Comparison of ENCODE assay signal across 12 cellular contexts in the genomic region with DNA sequence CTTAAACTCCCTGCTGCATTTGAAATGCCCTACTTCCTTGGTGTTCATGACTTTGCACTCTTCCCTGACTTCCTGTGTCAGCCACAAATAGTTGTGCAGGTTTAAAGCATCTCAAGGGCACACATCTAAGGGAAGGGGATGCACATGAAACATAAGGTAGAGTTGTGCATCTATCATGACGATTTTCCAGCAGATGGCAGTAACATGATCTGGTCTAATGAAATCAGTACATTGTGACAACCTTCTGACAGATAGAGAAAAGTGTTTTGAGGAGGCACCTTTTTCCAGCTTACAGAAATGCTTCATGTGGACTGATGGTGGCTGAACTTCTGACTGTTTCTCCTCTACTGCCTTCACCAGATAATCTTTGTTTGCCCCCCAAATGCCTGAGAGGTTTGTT.
DNase-seq lines count a peak whose midpoint lies in the region; ATAC-seq, FAIRE-seq and TF ChIP-seq lines count a peak whose summit lies in the region.
"Had no signal": no experiment of that assay in that cellular context is flagged by ENCODE, and none has a peak within 500 bp of the region (broad histone marks: within the 10 kb centered on the region; RNA-seq: fewer than 3 reads in every experiment).

No MANE protein-coding gene starts in this region.

- H2AFZ ChIP-seq in PC-9, result no peak overlapping the region

- no peak for TF ChIP-seq EP300 in upper lobe of left lung (IDR thresholded peaks at IDR 0.05)

- H3K4me1 ChIP-seq in PC-9 (replicated peaks; ENCODE audit: insufficient read depth) (no peaks in the 10 kb centered on the region), upper lobe of left lung (no peaks in the 10 kb centered on the region)
- H3K4me1 ChIP-seq: Caco-2, thyroid gland had no signal

- peak; percentile 22; the same call in 1 of the 2 replicates for TF ChIP-seq CTCF in PC-9 (conservative IDR thresholded peaks at IDR 0.05)
- peak; percentile 53 for TF ChIP-seq CTCF in fibroblast of pulmonary artery (IDR thresholded peaks at IDR 0.05; ENCODE audit: low read length, missing control alignments)
- peak in 1 of 6 experiments; percentile 13 for TF ChIP-seq CTCF in upper lobe of left lung (IDR thresholded peaks at IDR 0.05)

- H3K4me3 ChIP-seq in PC-9 (no peak overlapping the region), fibroblast of pulmonary artery (replicated peaks; ENCODE audit: low read depth, low read length) (no peak overlapping the region), upper lobe of left lung (no peak overlapping the region)
- H3K4me3 ChIP-seq: skin epidermis, thyroid gland had no signal

- POLR2A ChIA-PET in PC-9 (lab: Charles Lee; ENCODE audit: unreplicated experiment), result no interaction called here

- H3F3A ChIP-seq in PC-9 (ENCODE audit: insufficient read depth, low read depth), result no peaks in the 10 kb centered on the region

- CTCF ChIA-PET in PC-9 (lab: Charles Lee), result no interaction called here

- ATAC-seq in upper lobe of left lung (ENCODE audit: low FRiP score in 2 of 2) (no peak), GM18858 (IDR thresholded peaks at IDR 0.05; ENCODE audit: unreplicated experiment) (no peak)
- ATAC-seq: activated naive CD4-positive, alpha-beta T cell treated with anti-CD3 and anti-CD28 coated beads, Interleukin-2, amount 50 U/mL, for 72 hours had no signal

- no TSS peak for BruUV-seq in PC-9 (replicated peaks; lab: Mats Ljungman, UMichigan)

- intact Hi-C loops in PC-9 (cut with micrococcal nuclease; ENCODE audit: unreplicated experiment), result loop anchor here (1.0 kb wide), 1 partner anchor 85 kb away; no protein-coding TSS in a partner anchor

- H3K79me2 ChIP-seq in PC-9 (ENCODE audit: low read depth), result no peaks in the 10 kb centered on the region

- 9 to 14% methylated on average over 1 of the region's 1 CpG for WGBS in upper lobe of left lung, 2 donors

- H3K27me3 ChIP-seq in PC-9 (ENCODE audit: insufficient read depth, low read depth) (no peaks in the 10 kb centered on the region), upper lobe of left lung (no peaks in the 10 kb centered on the region)
- H3K27me3 ChIP-seq: thyroid gland had no signal

- H3K27ac ChIP-seq in PC-9 (no peak overlapping the region), upper lobe of left lung (no peak overlapping the region)
- H3K27ac ChIP-seq: skin epidermis, thyroid gland had no signal

- FAIRE-seq in H54 (lab: Jason Lieb, UNC), result peak; percentile 82

- no peaks in the 10 kb centered on the region for H3K9me2 ChIP-seq in PC-9 (ENCODE audit: insufficient read depth)

- no peak overlapping the region for H3K4me2 ChIP-seq in PC-9

- no peaks in the 10 kb centered on the region for H3K9me3 ChIP-seq in PC-9 (ENCODE audit: insufficient read depth, low read depth)
- no peaks in the 10 kb centered on the region for H3K9me3 ChIP-seq in upper lobe of left lung
- H3K9me3 ChIP-seq: Caco-2, thyroid gland had no signal

- H3K36me3 ChIP-seq in PC-9 (ENCODE audit: low read depth) (no peaks in the 10 kb centered on the region), upper lobe of left lung (no peaks in the 10 kb centered on the region)
- H3K36me3 ChIP-seq: thyroid gland had no signal

- TF ChIP-seq POLR2A in H54 (IDR thresholded peaks at IDR 0.05; ENCODE audit: low read depth, low read length), result no peak
- no peak for TF ChIP-seq POLR2A in upper lobe of left lung (IDR thresholded peaks at IDR 0.05)

- no peaks in the 10 kb centered on the region for H4K20me1 ChIP-seq in PC-9 (ENCODE audit: insufficient read depth)

- peak; percentile 60 for DNase-seq in A172 (ENCODE audit: low spot score)
- DNase-seq in H54 (ENCODE audit: insufficient read length, low spot score), result peak; percentile 6
- no peak for DNase-seq in PC-9
- peak; percentile 63 for DNase-seq in fibroblast of pulmonary artery (ENCODE audit: low read depth)
- no peak for DNase-seq in upper lobe of left lung
- DNase-seq in activated CD4-positive, alpha-beta T cell treated with anti-CD3 and anti-CD28 coated beads, Interleukin-2, amount 50 U/mL, for 1 hour, result no peak
- DNase-seq in activated T-cell treated with anti-CD3 and anti-CD28 coated beads, Interleukin-2, amount 50 U/mL, for 1 hour, result no peak
- DNase-seq: thyroid gland had no signal

Comparison
In these comparisons a context has a peak if more than half of its experiments do, and no peak if none do; other contexts are left out.
1. DNase-seq: peak in A172 (single experiment), H54 (single experiment) and fibroblast of pulmonary artery (single experiment); none in PC-9 (0 of 2), upper lobe of left lung (0 of 2), activated CD4-positive, alpha-beta T cell treated with anti-CD3 and anti-CD28 coated beads, Interleukin-2, amount 50 U/mL, for 1 hour (single experiment) and activated T-cell treated with anti-CD3 and anti-CD28 coated beads, Interleukin-2, amount 50 U/mL, for 1 hour (single experiment).